ENCODE assay signal across 1 cellular context in genomic region chr13:24181991-24182702, GRCh38.
A peak's percentile ranks its signal among the peaks of the same experiment; 100 is the strongest.
TF ChIP-seq lines count a peak whose summit lies in the region.

No MANE protein-coding gene starts in this region.

TF ChIP-seq in HepG2, 621 proteins besides CTCF, POLR2A, EP300 and RAD21 (continued from another document and continues in another):
- no peak for TF ChIP-seq HNF1B (CRISPR knock-in tag; IDR thresholded peaks at IDR 0.05)
- 0 out of 2 replicates have a peak, but pooled peaks have one; percentile 10 for TF ChIP-seq POLR2G (IDR thresholded peaks at IDR 0.05; ENCODE audit: low read depth, low read length)
- peak; percentile 78; the same call in 1 of the 2 replicates for TF ChIP-seq KDM1A (CRISPR knock-in tag; IDR thresholded peaks at IDR 0.05)
- no peak for TF ChIP-seq ATF3 (CRISPR knock-in tag; IDR thresholded peaks at IDR 0.05)
- no peak for TF ChIP-seq AGO2 (optimal IDR thresholded peaks at IDR 0.05; ENCODE audit: low read depth, low read length)
- no peak for TF ChIP-seq ZNF747 (CRISPR knock-in tag; IDR thresholded peaks at IDR 0.05; ENCODE audit: borderline replicate concordance)
- no peak for TF ChIP-seq ZNF343 (CRISPR knock-in tag; IDR thresholded peaks at IDR 0.05)
- TF ChIP-seq RFX1 (IDR thresholded peaks at IDR 0.05): no peak
- 0 out of 2 replicates have a peak, but pooled peaks have one; percentile 35 for TF ChIP-seq USF2 (IDR thresholded peaks at IDR 0.05; ENCODE audit: low read depth, low read length)
- peak; percentile 72; the same call in 1 of the 2 replicates for TF ChIP-seq USF2 (CRISPR knock-in tag; IDR thresholded peaks at IDR 0.05; ENCODE audit: borderline replicate concordance)
- no peak for TF ChIP-seq ZNF24 (IDR thresholded peaks at IDR 0.05)
- TF ChIP-seq GABPB1 (CRISPR knock-in tag; IDR thresholded peaks at IDR 0.05): peak; percentile 56
- TF ChIP-seq PRDM10 (CRISPR knock-in tag; IDR thresholded peaks at IDR 0.05; ENCODE audit: low read depth): no peak
- no peak for TF ChIP-seq SRSF9 (IDR thresholded peaks at IDR 0.05; ENCODE audit: borderline replicate concordance, insufficient read depth, low read depth, low read length, poor library complexity, severe bottlenecking)
- 0 out of 2 replicates have a peak, but pooled peaks have one; percentile 19 for TF ChIP-seq ZNF788 (CRISPR knock-in tag; IDR thresholded peaks at IDR 0.05; ENCODE audit: borderline replicate concordance)
- no peak for TF ChIP-seq SALL2 (CRISPR knock-in tag; IDR thresholded peaks at IDR 0.05)
- TF ChIP-seq NR2C2 (CRISPR knock-in tag; IDR thresholded peaks at IDR 0.05; ENCODE audit: borderline replicate concordance): no peak
- TF ChIP-seq RFXAP (CRISPR knock-in tag; IDR thresholded peaks at IDR 0.05; ENCODE audit: borderline replicate concordance): no peak
- peak; percentile 63; the same call in 1 of the 2 replicates for TF ChIP-seq TBX2 (CRISPR knock-in tag; IDR thresholded peaks at IDR 0.05; ENCODE audit: borderline replicate concordance)
- TF ChIP-seq ZNF12 (CRISPR knock-in tag; IDR thresholded peaks at IDR 0.05): 0 out of 2 replicates have a peak, but pooled peaks have one; percentile 18
- TF ChIP-seq KAT8 (CRISPR knock-in tag; IDR thresholded peaks at IDR 0.05): 0 out of 2 replicates have a peak, but pooled peaks have one; percentile 44
- TF ChIP-seq ZNF615 (CRISPR knock-in tag; IDR thresholded peaks at IDR 0.05; ENCODE audit: borderline replicate concordance): no peak
- no peak for TF ChIP-seq NR2F6 (IDR thresholded peaks at IDR 0.05)
- peak; percentile 9; the same call in 1 of the 2 replicates for TF ChIP-seq NR2F6 (CRISPR knock-in tag; IDR thresholded peaks at IDR 0.05)
- TF ChIP-seq ZNF337 (CRISPR knock-in tag; IDR thresholded peaks at IDR 0.05; ENCODE audit: borderline replicate concordance, low read depth): no peak
- no peak for TF ChIP-seq THAP9 (CRISPR knock-in tag; IDR thresholded peaks at IDR 0.05; ENCODE audit: borderline replicate concordance)
- TF ChIP-seq SMARCE1 (IDR thresholded peaks at IDR 0.05; ENCODE audit: borderline replicate concordance): no peak
- TF ChIP-seq ZNF7 (CRISPR knock-in tag; IDR thresholded peaks at IDR 0.05): no peak
- peak; percentile 69 for TF ChIP-seq SAP130 (CRISPR knock-in tag; IDR thresholded peaks at IDR 0.05; ENCODE audit: low read depth)
- TF ChIP-seq KDM5B (CRISPR knock-in tag; IDR thresholded peaks at IDR 0.05; ENCODE audit: borderline replicate concordance): no peak
- no peak for TF ChIP-seq MLLT10 (CRISPR knock-in tag; IDR thresholded peaks at IDR 0.05)
- TF ChIP-seq RNF2 (conservative IDR thresholded peaks at IDR 0.05; ENCODE audit: low read depth): no peak
- TF ChIP-seq RNF219 (CRISPR knock-in tag; IDR thresholded peaks at IDR 0.05): no peak
- no peak for TF ChIP-seq SPEN (CRISPR knock-in tag; IDR thresholded peaks at IDR 0.05; ENCODE audit: low read depth)
- no peak for TF ChIP-seq ATF7 (IDR thresholded peaks at IDR 0.05)
- TF ChIP-seq ATF7 (CRISPR knock-in tag; IDR thresholded peaks at IDR 0.05): 0 out of 2 replicates have a peak, but pooled peaks have one; percentile 29
- no peak for TF ChIP-seq NFATC3 (CRISPR knock-in tag; IDR thresholded peaks at IDR 0.05)
- TF ChIP-seq RXRA (CRISPR knock-in tag; IDR thresholded peaks at IDR 0.05): no peak
- no peak for TF ChIP-seq NFKBIZ (CRISPR knock-in tag; IDR thresholded peaks at IDR 0.05)
- TF ChIP-seq TGIF2 (CRISPR knock-in tag; IDR thresholded peaks at IDR 0.05): no peak
- 0 out of 2 replicates have a peak, but pooled peaks have one; percentile 7 for TF ChIP-seq STAG1 (CRISPR knock-in tag; IDR thresholded peaks at IDR 0.05)
- TF ChIP-seq ZNF512B (CRISPR knock-in tag; IDR thresholded peaks at IDR 0.05; ENCODE audit: borderline replicate concordance): no peak
- TF ChIP-seq ZNF816 (CRISPR knock-in tag; IDR thresholded peaks at IDR 0.05; ENCODE audit: borderline replicate concordance): no peak
- TF ChIP-seq CSRNP1 (CRISPR knock-in tag; IDR thresholded peaks at IDR 0.05): no peak
